1 cellular context compared by ENCODE assay signal in the genomic region with DNA sequence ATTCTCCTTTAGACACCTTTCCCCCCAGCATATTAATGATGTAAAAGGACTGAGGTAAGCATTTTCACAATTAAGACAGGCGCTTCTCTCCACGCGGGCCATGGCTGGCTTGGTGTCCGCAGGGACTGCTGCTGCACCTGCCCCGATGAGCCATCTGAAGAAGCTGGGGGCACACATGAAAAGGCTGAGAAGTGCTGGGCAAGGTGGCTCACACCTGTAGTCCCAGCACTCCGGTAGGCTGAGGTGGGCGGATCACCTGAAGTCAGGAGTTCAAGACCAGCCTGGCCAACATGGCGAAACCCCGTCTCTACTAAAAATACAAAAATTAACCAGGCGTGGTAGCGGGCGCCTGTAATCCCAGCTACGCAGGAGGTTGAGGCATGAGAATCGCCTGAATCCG.
TF ChIP-seq lines count a peak whose summit lies in the region.

No MANE protein-coding gene starts in this region.

TF ChIP-seq in K562, 482 proteins besides CTCF, POLR2A, EP300 and RAD21:
- TF ChIP-seq ZNF316 (IDR thresholded peaks at IDR 0.05): 0 out of 2 replicates have a peak, but pooled peaks have one; percentile 4
- TF ChIP-seq CBX2 (IDR thresholded peaks at IDR 0.05; ENCODE audit: insufficient read depth, low read length, poor library complexity, severe bottlenecking): peak; percentile 64
- TF ChIP-seq C11orf30 (IDR thresholded peaks at IDR 0.05; ENCODE audit: low read depth): no peak
TF ChIP-seq in K562: peak in this region for 2.
